11 cellular contexts compared by ENCODE assay signal in genomic region chr14:103206023-103206481, GRCh38.
DNase-seq lines count a peak whose midpoint lies in the region; ATAC-seq, FAIRE-seq and TF ChIP-seq lines count a peak whose summit lies in the region.
"Had no signal": no experiment of that assay in that cellular context is flagged by ENCODE, and none has a peak within 500 bp of the region (broad histone marks: within the 10 kb centered on the region; RNA-seq: fewer than 3 reads in every experiment).

No MANE protein-coding gene starts in this region.

- H3K4me3 ChIP-seq in CD8-positive, alpha-beta memory T cell (ENCODE audit: low read length) = no peak overlapping the region
- H3K4me3 ChIP-seq in gastrocnemius medialis = peak overlapping the region; percentile 56 to 86 (median 66)

- POLR2A ChIA-PET in CD8-positive, alpha-beta memory T cell (lab: Charles Lee) = no interaction called here

- intact Hi-C loops in gastrocnemius medialis (cut with DNase I; ENCODE audit: low total_unique reads) = no loop called here

- TF ChIP-seq POLR2A in gastrocnemius medialis (IDR thresholded peaks at IDR 0.05) = no peak
- no peak for TF ChIP-seq POLR2A in H54 (IDR thresholded peaks at IDR 0.05; ENCODE audit: low read depth, low read length)

- CTCF ChIA-PET in CD8-positive, alpha-beta memory T cell (lab: Charles Lee) = no interaction called here

- H3K9me3 Mint-ChIP-seq in CD8-positive, alpha-beta memory T cell = peaks cover 6 to 30% (median 27%) of the 10 kb centered on the region in 5 donors

- peaks cover 0 to 4% (median 0%) of the 10 kb centered on the region in 3 donors for H3K4me1 Mint-ChIP-seq in CD8-positive, alpha-beta memory T cell

- peak overlapping the region; percentile 80 for H3K27ac ChIP-seq in CD8-positive, alpha-beta memory T cell (ENCODE audit: low read depth, low read length)
- peak overlapping the region; percentile 62 to 88 (median 86) for H3K27ac ChIP-seq in gastrocnemius medialis

- no peak overlapping the region for H3K4me3 Mint-ChIP-seq in CD8-positive, alpha-beta memory T cell

- H3K36me3 Mint-ChIP-seq in CD8-positive, alpha-beta memory T cell = peaks cover 0 to 8% (median 0%) of the 10 kb centered on the region in 3 donors

- no peak for FAIRE-seq in H54 (lab: Jason Lieb, UNC)
- FAIRE-seq: TTC549 had no signal

- H3K4me1 ChIP-seq in CD8-positive, alpha-beta memory T cell (ENCODE audit: insufficient read depth, low read length) = no peaks in the 10 kb centered on the region
- H3K4me1 ChIP-seq in gastrocnemius medialis = peaks cover 12% of the 10 kb centered on the region in 2 donors

- peak in 1 of 2 donors; percentile 31 for ATAC-seq in gastrocnemius medialis
- no peak for ATAC-seq in HG02973 (IDR thresholded peaks at IDR 0.05; ENCODE audit: unreplicated experiment)

- TF ChIP-seq CTCF in gastrocnemius medialis (IDR thresholded peaks at IDR 0.05 in 4 of 5, conservative IDR thresholded peaks at IDR 0.05 in 1 of 5) = no peak

- no peak overlapping the region for H3K27ac Mint-ChIP-seq in CD8-positive, alpha-beta memory T cell

- in situ Hi-C loops in gastrocnemius medialis (cut with MboI; ENCODE audit: low sequenced_read_pairs in 4 of 4) = no loop called here

- peaks cover 20 to 36% of the 10 kb centered on the region in 2 donors for H3K27me3 Mint-ChIP-seq in CD8-positive, alpha-beta memory T cell

- no peaks in the 10 kb centered on the region for H3K36me3 ChIP-seq in CD8-positive, alpha-beta memory T cell (ENCODE audit: insufficient read depth, low read length)
- no peaks in the 10 kb centered on the region for H3K36me3 ChIP-seq in gastrocnemius medialis
- H3K36me3 ChIP-seq: BE2C had no signal

- H3K9me3 ChIP-seq in CD8-positive, alpha-beta memory T cell (ENCODE audit: low read length) = peaks cover 11% of the 10 kb centered on the region
- H3K9me3 ChIP-seq in gastrocnemius medialis = no peaks in the 10 kb centered on the region

- H3K27me3 ChIP-seq in CD8-positive, alpha-beta memory T cell (ENCODE audit: insufficient read depth, low read length, poor library complexity, severe bottlenecking) = no peaks in the 10 kb centered on the region
- no peaks in the 10 kb centered on the region for H3K27me3 ChIP-seq in gastrocnemius medialis
- H3K27me3 ChIP-seq: BE2C had no signal

- no peak for DNase-seq in CD8-positive, alpha-beta memory T cell
- DNase-seq in amniotic epithelial cell (ENCODE audit: low read depth) (peak; percentile 82), left kidney (ENCODE audit: low read depth, low spot score) (peak; percentile 65), gastrocnemius medialis (peak in 1 of 2 donors; percentile 29), SKM-1 treated with dmso at 0.1 percent for 144 hours (lab: John Stamatoyannopoulos, UW; ENCODE audit: unreplicated experiment) (no peak), T-helper 2 cell (no peak), H54 (ENCODE audit: insufficient read length, low spot score) (no peak)
- DNase-seq: BE2C, left cardiac atrium had no signal

Comparison
In these comparisons a context has a peak if more than half of its experiments do, and no peak if none do; other contexts are left out.
1. DNase-seq: peak in amniotic epithelial cell (single experiment) and left kidney (single experiment); none in CD8-positive, alpha-beta memory T cell (0 of 5), SKM-1 treated with dmso at 0.1 percent for 144 hours (single experiment), T-helper 2 cell (0 of 5) and H54 (single experiment).